In the genomic region with DNA sequence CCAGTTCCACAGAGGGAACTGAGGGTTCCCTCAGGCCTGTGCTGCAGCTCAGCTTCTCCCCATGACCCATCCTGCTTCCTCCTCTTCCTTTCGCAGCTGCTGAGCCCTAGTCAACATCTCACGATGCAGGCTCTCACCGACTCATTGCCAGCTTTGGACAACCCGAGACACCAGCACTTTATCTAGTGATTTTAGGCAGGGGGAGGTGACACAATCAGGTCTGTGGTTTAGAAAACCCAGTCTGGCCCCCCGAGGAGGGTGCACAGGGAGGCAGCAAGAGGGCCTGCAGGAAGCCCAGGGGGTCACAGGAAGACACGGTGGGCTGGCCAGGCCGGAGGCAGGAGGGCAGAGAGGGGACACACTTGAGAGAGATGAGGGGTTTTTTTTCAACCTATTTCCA, we compare ENCODE assay signal across 17 cellular contexts. TPM values are rescaled to one million over a fixed set of nuclear protein-coding genes. Genes with fewer than 3 reads are reported as not detected.
DNase-seq lines count a peak whose midpoint lies in the region; ATAC-seq and TF ChIP-seq lines count a peak whose summit lies in the region.
"Had no signal": no experiment of that assay in that cellular context is flagged by ENCODE, and none has a peak within 500 bp of the region (broad histone marks: within the 10 kb centered on the region; RNA-seq: fewer than 3 reads in every experiment).

No MANE protein-coding gene starts in this region.

- POLR2A ChIA-PET in activated CD8-positive, alpha-beta T cell treated with anti-CD3 and anti-CD28 coated beads for 36 hours (lab: Charles Lee) = no interaction called here

- H3K9me3 Mint-ChIP-seq in activated CD8-positive, alpha-beta T cell treated with anti-CD3 and anti-CD28 coated beads for 36 hours = peaks cover 13% of the 10 kb centered on the region
- H3K9me3 Mint-ChIP-seq in immature natural killer cell = peaks cover 0 to 2% (median 0%) of the 10 kb centered on the region in 6 donors

- H3K4me2 ChIP-seq in BLaER1 treated with 17β-estradiol and CSF1 and Interleukin-3, amounts not matched to agents 10 nM and 100 nM = peak overlapping the region; percentile 84 to 96 (median 90)
- no peak overlapping the region for H3K4me2 ChIP-seq in DND-41 (ENCODE audit: insufficient read depth, low read length)
- H3K4me2 ChIP-seq: SK-N-SH had no signal

- peaks cover 7% of the 10 kb centered on the region for H3K36me3 Mint-ChIP-seq in activated CD8-positive, alpha-beta T cell treated with anti-CD3 and anti-CD28 coated beads for 36 hours (ENCODE audit: low read depth)
- H3K36me3 Mint-ChIP-seq in immature natural killer cell = no peaks in the 10 kb centered on the region

- no peaks in the 10 kb centered on the region for H3K36me3 ChIP-seq in BLaER1 treated with 17β-estradiol and CSF1 and Interleukin-3, amounts not matched to agents 10 nM and 100 nM
- H3K36me3 ChIP-seq in DND-41 (ENCODE audit: insufficient read depth, low read length) = no peaks in the 10 kb centered on the region
- H3K36me3 ChIP-seq: gastroesophageal sphincter, thoracic aorta had no signal

- H3K9ac ChIP-seq in BLaER1 treated with 17β-estradiol and CSF1 and Interleukin-3, amounts not matched to agents 10 nM and 100 nM = peak overlapping the region in 9 of 11 experiments; percentile 21 to 81 (median 67); a peak in 17 of 22 replicates
- peak overlapping the region; percentile 36 for H3K9ac ChIP-seq in DND-41 (ENCODE audit: low read depth, low read length)
- H3K9ac ChIP-seq: SK-N-SH had no signal

- H3K27ac ChIP-seq in BLaER1 treated with 17β-estradiol and CSF1 and Interleukin-3, amounts not matched to agents 10 nM and 100 nM = peak overlapping the region; percentile 9 to 96 (median 83); a peak in 20 of 22 replicates
- H3K27ac ChIP-seq in DND-41 (ENCODE audit: low read length) = peak overlapping the region; percentile 97
- H3K27ac ChIP-seq: gastroesophageal sphincter, thoracic aorta had no signal

- intact Hi-C loops in activated CD8-positive, alpha-beta T cell treated with anti-CD3 and anti-CD28 coated beads for 36 hours (cut with micrococcal nuclease) = no loop called here

- H3K4me3 Mint-ChIP-seq in activated CD8-positive, alpha-beta T cell treated with anti-CD3 and anti-CD28 coated beads for 36 hours = no peak overlapping the region
- peak overlapping the region; percentile 68 to 78 (median 72) for H3K4me3 Mint-ChIP-seq in immature natural killer cell
- H3K4me3 Mint-ChIP-seq: neural crest cell had no signal

- H3K4me3 ChIP-seq in BLaER1 treated with 17β-estradiol and CSF1 and Interleukin-3, amounts not matched to agents 10 nM and 100 nM = peak overlapping the region in 6 of 10 experiments; percentile 5 to 40 (median 27); a peak in 7 of 20 replicates
- H3K4me3 ChIP-seq in DND-41 (ENCODE audit: low read depth in 1 of 2, low read length in 2 of 2) = no peak overlapping the region
- H3K4me3 ChIP-seq: gastroesophageal sphincter, lung, thoracic aorta had no signal

- H3K9me3 ChIP-seq in BLaER1 treated with 17β-estradiol and CSF1 and Interleukin-3, amounts not matched to agents 10 nM and 100 nM (replicated peaks in 1 of 11) = peaks cover 0 to 31% (median 14%) of the 10 kb centered on the region in 11 experiments; a peak in 15 of 22 replicates
- peaks cover 16% of the 10 kb centered on the region for H3K9me3 ChIP-seq in DND-41 (ENCODE audit: insufficient read depth, low read length, severe bottlenecking)
- H3K9me3 ChIP-seq: SK-N-SH, thoracic aorta had no signal

- CTCF ChIA-PET in activated CD8-positive, alpha-beta T cell treated with anti-CD3 and anti-CD28 coated beads for 36 hours (lab: Charles Lee) = no interaction called here

- H3K27me3 Mint-ChIP-seq in activated CD8-positive, alpha-beta T cell treated with anti-CD3 and anti-CD28 coated beads for 36 hours = no peaks in the 10 kb centered on the region
- peaks cover 3 to 16% (median 8%) of the 10 kb centered on the region in 3 donors for H3K27me3 Mint-ChIP-seq in immature natural killer cell (ENCODE audit: low read depth in 3 of 3)

- peak overlapping the region; percentile 88 for H3K27ac Mint-ChIP-seq in activated CD8-positive, alpha-beta T cell treated with anti-CD3 and anti-CD28 coated beads for 36 hours
- peak overlapping the region; percentile 86 to 92 (median 89) for H3K27ac Mint-ChIP-seq in immature natural killer cell

- H2AFZ ChIP-seq in DND-41 (ENCODE audit: low read depth, low read length) = peak overlapping the region; percentile 36

- H3K4me1 ChIP-seq in BLaER1 treated with 17β-estradiol and CSF1 and Interleukin-3, amounts not matched to agents 10 nM and 100 nM = peaks cover 23 to 87% (median 73%) of the 10 kb centered on the region in 10 experiments
- H3K4me1 ChIP-seq in DND-41 (ENCODE audit: insufficient read depth, low read length) = peaks cover 36% of the 10 kb centered on the region
- H3K4me1 ChIP-seq: gastroesophageal sphincter had no signal

- TF ChIP-seq CTCF in DND-41 (IDR thresholded peaks at IDR 0.05; ENCODE audit: borderline replicate concordance, extremely low read depth, low read length, poor library complexity, severe bottlenecking) = no peak
- TF ChIP-seq CTCF in activated CD8-positive, alpha-beta T cell treated with anti-CD3 and anti-CD28 coated beads for 36 hours (IDR thresholded peaks at IDR 0.05) = no peak

- H3K79me2 ChIP-seq in DND-41 (ENCODE audit: insufficient read depth, low read length) = no peaks in the 10 kb centered on the region

- no peaks in the 10 kb centered on the region for H3K27me3 ChIP-seq in BLaER1 treated with 17β-estradiol and CSF1 and Interleukin-3, amounts not matched to agents 10 nM and 100 nM
- no peaks in the 10 kb centered on the region for H3K27me3 ChIP-seq in DND-41 (ENCODE audit: insufficient read depth, low read length, poor library complexity)

- DNase-seq in DND-41 = peak; percentile 66
- no peak for DNase-seq in activated CD8-positive, alpha-beta T cell treated with anti-CD3 and anti-CD28 coated beads for 36 hours
- DNase-seq in immature natural killer cell = no peak
- no peak for DNase-seq in DMS79 treated with DMSO at 0.1 percent for 48 hours (lab: John Stamatoyannopoulos, UW)
- DNase-seq in ureter (ENCODE audit: low spot score) = no peak
- no peak for DNase-seq in mesenteric fat pad (ENCODE audit: low spot score)
- DNase-seq: anterior cingulate cortex, DMS79, NCI-H1694, SK-N-SH had no signal

- ATAC-seq in DND-41 (ENCODE audit: insufficient read depth, low read depth) (peak; percentile 52), GM19463 (IDR thresholded peaks at IDR 0.05; ENCODE audit: unreplicated experiment) (no peak)
- peak; percentile 10 for ATAC-seq in activated CD8-positive, alpha-beta T cell treated with anti-CD3 and anti-CD28 coated beads for 36 hours
- ATAC-seq: gastroesophageal sphincter had no signal

- H3K4me1 Mint-ChIP-seq in activated CD8-positive, alpha-beta T cell treated with anti-CD3 and anti-CD28 coated beads for 36 hours (ENCODE audit: low read depth) = peaks cover 35% of the 10 kb centered on the region
- H3K4me1 Mint-ChIP-seq in immature natural killer cell = peaks cover 41 to 52% of the 10 kb centered on the region in 2 donors
- H3K4me1 Mint-ChIP-seq: neural crest cell had no signal

- H4K20me1 ChIP-seq in BLaER1 treated with 17β-estradiol and CSF1 and Interleukin-3, amounts not matched to agents 10 nM and 100 nM = no peaks in the 10 kb centered on the region
- H4K20me1 ChIP-seq in DND-41 (ENCODE audit: insufficient read depth, low read length) = no peaks in the 10 kb centered on the region

RNA-seq across cellular contexts. Expression of gene DIO3, which starts 35.4 kb away (rescaled TPM):
- total RNA-seq in activated CD8-positive, alpha-beta T cell treated with anti-CD3 and anti-CD28 coated beads for 36 hours = not detected
- polyA plus RNA-seq in immature natural killer cell = not detected
- total RNA-seq in ureter (0.47 TPM), mesenteric fat pad (6.4 TPM)
- total RNA-seq: NCI-H460 had no signal
- polyA plus RNA-seq: SK-N-SH had no signal

Comparison
In these comparisons a context has a peak if more than half of its experiments do, and no peak if none do; other contexts are left out.
1. H3K4me3 ChIP-seq: peak in BLaER1 treated with 17β-estradiol and CSF1 and Interleukin-3, amounts not matched to agents 10 nM and 100 nM (6 of 10); none in DND-41 (0 of 2).